In the genomic region with DNA sequence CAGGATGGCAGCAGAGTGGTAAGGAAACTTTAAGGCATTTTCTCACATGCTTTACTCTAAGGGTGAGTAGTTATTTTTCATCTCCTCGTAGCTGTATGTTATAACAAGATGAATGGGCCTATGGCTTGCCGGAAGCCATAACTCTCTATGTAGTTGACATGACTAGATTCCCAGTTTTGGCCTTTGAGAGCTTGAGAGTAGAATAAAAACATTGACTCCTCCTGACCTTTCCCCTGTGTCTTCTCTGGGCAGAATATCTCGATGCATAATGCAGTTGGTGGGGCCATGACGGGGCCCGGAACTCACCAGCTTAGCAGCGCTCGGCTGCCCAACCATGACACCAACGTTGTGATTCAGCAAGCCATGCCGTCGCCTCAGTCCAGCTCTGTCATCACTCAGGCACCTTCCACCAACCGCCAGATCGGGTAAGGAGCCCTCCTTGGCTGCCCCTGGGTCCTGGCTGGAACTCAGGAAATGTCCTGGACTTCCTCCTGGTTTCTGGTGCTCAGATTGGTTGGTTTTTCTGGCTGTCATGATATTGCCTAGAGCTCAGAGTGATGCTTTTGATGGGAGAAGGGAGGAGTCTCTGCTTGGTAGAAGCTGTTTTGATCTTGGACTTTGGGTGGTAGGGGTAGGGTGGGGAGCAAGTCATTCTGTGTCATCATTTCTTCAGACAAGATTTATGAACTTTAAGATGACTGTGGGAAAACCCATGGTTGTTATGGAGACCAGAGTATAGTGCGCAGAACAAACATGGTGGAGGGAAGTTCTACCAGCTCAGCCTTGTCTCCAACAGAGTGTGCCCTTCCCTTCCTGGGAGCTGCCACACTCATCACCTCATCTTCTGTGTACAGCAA, we compare ENCODE assay signal across 13 cellular contexts.
DNase-seq lines count a peak whose midpoint lies in the region; ATAC-seq and TF ChIP-seq lines count a peak whose summit lies in the region.
"Had no signal": no experiment of that assay in that cellular context is flagged by ENCODE, and none has a peak within 500 bp of the region (broad histone marks: within the 10 kb centered on the region; RNA-seq: fewer than 3 reads in every experiment).

No MANE protein-coding gene starts in this region.

- peak; percentile 94 for DNase-seq in Karpas-422
- no peak for DNase-seq in osteoblast (ENCODE audit: insufficient read length, low spot score, missing footprints)
- no peak for DNase-seq in activated T-cell treated with anti-CD3 and anti-CD28 coated beads, Interleukin-2, amount 50 U/mL, for 4 hours
- no peak for DNase-seq in activated naive CD4-positive, alpha-beta T cell treated with Interleukin-2 at 50 U/mL for 16 hours
- no peak for DNase-seq in activated naive CD4-positive, alpha-beta T cell (lab: John Stamatoyannopoulos, UW)
- DNase-seq in uterus: no peak
- DNase-seq: activated effector memory CD4-positive, alpha-beta T cell treated with anti-CD3 and anti-CD28 coated beads, Interleukin-2, amount 50 U/mL, for 16 hours; effector memory CD8-positive, alpha-beta T cell; GDM1; NCI-H510A treated with DMSO at 0.1 percent for 48 hours had no signal

- no peaks in the 10 kb centered on the region for H3K4me1 Mint-ChIP-seq in activated T-cell treated with anti-CD3 and anti-CD28 coated beads, Interleukin-2, amount 50 U/mL, for 4 hours (ENCODE audit: low read depth)

- TF ChIP-seq CTCF in osteoblast (IDR thresholded peaks at IDR 0.05; ENCODE audit: extremely low read depth, low read depth, low read length): no peak
- no peak for TF ChIP-seq CTCF in uterus (IDR thresholded peaks at IDR 0.05)

- H3K4me3 ChIP-seq in Karpas-422 (ENCODE audit: low read length) (peak overlapping the region; percentile 78), osteoblast (ENCODE audit: insufficient read depth, low read length) (no peak overlapping the region), uterus (no peak overlapping the region)
- H3K4me3 ChIP-seq: prostate gland had no signal

- H3K36me3 ChIP-seq in Karpas-422 (ENCODE audit: insufficient read depth, low read length): 0 out of 2 replicates have a peak, but pooled peaks cover 3% of the 10 kb centered on the region
- H3K36me3 ChIP-seq in osteoblast (ENCODE audit: insufficient read depth, low read length): no peaks in the 10 kb centered on the region
- H3K36me3 ChIP-seq in uterus: no peaks in the 10 kb centered on the region
- H3K36me3 ChIP-seq: prostate gland had no signal

- H3K4me2 ChIP-seq in Karpas-422 (ENCODE audit: low read depth, low read length, poor library complexity, severe bottlenecking) (peak overlapping the region; percentile 86), osteoblast (ENCODE audit: insufficient read depth, low read length) (no peak overlapping the region)

- H3K27ac ChIP-seq in Karpas-422 (ENCODE audit: low read length): peak overlapping the region; percentile 97
- H3K27ac ChIP-seq in osteoblast (ENCODE audit: low read depth, low read length): peak overlapping the region; percentile 21
- no peak overlapping the region for H3K27ac ChIP-seq in uterus
- H3K27ac ChIP-seq: prostate gland had no signal

- peaks cover 12% of the 10 kb centered on the region for H3K27me3 Mint-ChIP-seq in activated T-cell treated with anti-CD3 and anti-CD28 coated beads, Interleukin-2, amount 50 U/mL, for 4 hours (ENCODE audit: low read depth)

- peak overlapping the region; percentile 92 for H2AFZ ChIP-seq in Karpas-422 (ENCODE audit: low read length)
- no peak overlapping the region for H2AFZ ChIP-seq in osteoblast (ENCODE audit: low read length)

- peaks cover 3% of the 10 kb centered on the region; the same call in 1 of the 2 replicates for H4K20me1 ChIP-seq in Karpas-422 (ENCODE audit: insufficient read depth, low read depth, low read length)
- no peaks in the 10 kb centered on the region for H4K20me1 ChIP-seq in osteoblast (ENCODE audit: insufficient read depth, low read length)

- no peak overlapping the region for H3K4me3 Mint-ChIP-seq in activated T-cell treated with anti-CD3 and anti-CD28 coated beads, Interleukin-2, amount 50 U/mL, for 4 hours
- H3K4me3 Mint-ChIP-seq: effector memory CD8-positive, alpha-beta T cell had no signal

- no peaks in the 10 kb centered on the region for H3K9me2 ChIP-seq in Karpas-422 (replicated peaks; ENCODE audit: insufficient read depth, low read length)

- H3K27me3 ChIP-seq in Karpas-422 (ENCODE audit: low read length) (no peaks in the 10 kb centered on the region), osteoblast (ENCODE audit: insufficient read depth, low read length) (no peaks in the 10 kb centered on the region), uterus (no peaks in the 10 kb centered on the region)

- H3K9me3 ChIP-seq in Karpas-422 (ENCODE audit: low read length) (no peaks in the 10 kb centered on the region), osteoblast (ENCODE audit: low read depth, low read length) (no peaks in the 10 kb centered on the region), uterus (no peaks in the 10 kb centered on the region)
- H3K9me3 ChIP-seq: prostate gland had no signal

- no peaks in the 10 kb centered on the region for H3K9me3 Mint-ChIP-seq in activated T-cell treated with anti-CD3 and anti-CD28 coated beads, Interleukin-2, amount 50 U/mL, for 4 hours

- intact Hi-C loops in uterus (cut with DNase I; ENCODE audit: low total_unique reads): no loop called here

- ATAC-seq in GM18909 (IDR thresholded peaks at IDR 0.05; ENCODE audit: poor library complexity, unreplicated experiment) (peak; percentile 83), HG02678 (IDR thresholded peaks at IDR 0.05; ENCODE audit: unreplicated experiment) (peak; percentile 71)
- no peak for ATAC-seq in activated T-cell treated with anti-CD3 and anti-CD28 coated beads, Interleukin-2, amount 50 U/mL, for 4 hours
- ATAC-seq: effector memory CD8-positive, alpha-beta T cell had no signal

- no peak for TF ChIP-seq POLR2A in uterus (IDR thresholded peaks at IDR 0.05)

- H3K79me2 ChIP-seq in Karpas-422 (ENCODE audit: low read length): peaks cover 18% of the 10 kb centered on the region
- H3K79me2 ChIP-seq in osteoblast (ENCODE audit: insufficient read depth, low read length): no peaks in the 10 kb centered on the region

- no peaks in the 10 kb centered on the region for H3K36me3 Mint-ChIP-seq in activated T-cell treated with anti-CD3 and anti-CD28 coated beads, Interleukin-2, amount 50 U/mL, for 4 hours (ENCODE audit: insufficient read depth)

- H3K4me1 ChIP-seq in Karpas-422 (ENCODE audit: low read length) (peaks cover 94% of the 10 kb centered on the region), osteoblast (ENCODE audit: insufficient read depth, low read length) (peaks cover 37% of the 10 kb centered on the region), uterus (no peaks in the 10 kb centered on the region)
- H3K4me1 ChIP-seq: prostate gland had no signal

- H3K9ac ChIP-seq in Karpas-422 (ENCODE audit: low read length): peak overlapping the region; percentile 88

Comparison
In these comparisons a context has a peak if more than half of its experiments do, and no peak if none do; other contexts are left out.
1. ATAC-seq: peak in GM18909 (single experiment) and HG02678 (single experiment); none in activated T-cell treated with anti-CD3 and anti-CD28 coated beads, Interleukin-2, amount 50 U/mL, for 4 hours (0 of 2).
2. H3K27ac ChIP-seq: peak in Karpas-422 (single experiment) and osteoblast (single experiment); none in uterus (0 of 2).